8 cellular contexts compared by ENCODE assay signal in the genomic region with DNA sequence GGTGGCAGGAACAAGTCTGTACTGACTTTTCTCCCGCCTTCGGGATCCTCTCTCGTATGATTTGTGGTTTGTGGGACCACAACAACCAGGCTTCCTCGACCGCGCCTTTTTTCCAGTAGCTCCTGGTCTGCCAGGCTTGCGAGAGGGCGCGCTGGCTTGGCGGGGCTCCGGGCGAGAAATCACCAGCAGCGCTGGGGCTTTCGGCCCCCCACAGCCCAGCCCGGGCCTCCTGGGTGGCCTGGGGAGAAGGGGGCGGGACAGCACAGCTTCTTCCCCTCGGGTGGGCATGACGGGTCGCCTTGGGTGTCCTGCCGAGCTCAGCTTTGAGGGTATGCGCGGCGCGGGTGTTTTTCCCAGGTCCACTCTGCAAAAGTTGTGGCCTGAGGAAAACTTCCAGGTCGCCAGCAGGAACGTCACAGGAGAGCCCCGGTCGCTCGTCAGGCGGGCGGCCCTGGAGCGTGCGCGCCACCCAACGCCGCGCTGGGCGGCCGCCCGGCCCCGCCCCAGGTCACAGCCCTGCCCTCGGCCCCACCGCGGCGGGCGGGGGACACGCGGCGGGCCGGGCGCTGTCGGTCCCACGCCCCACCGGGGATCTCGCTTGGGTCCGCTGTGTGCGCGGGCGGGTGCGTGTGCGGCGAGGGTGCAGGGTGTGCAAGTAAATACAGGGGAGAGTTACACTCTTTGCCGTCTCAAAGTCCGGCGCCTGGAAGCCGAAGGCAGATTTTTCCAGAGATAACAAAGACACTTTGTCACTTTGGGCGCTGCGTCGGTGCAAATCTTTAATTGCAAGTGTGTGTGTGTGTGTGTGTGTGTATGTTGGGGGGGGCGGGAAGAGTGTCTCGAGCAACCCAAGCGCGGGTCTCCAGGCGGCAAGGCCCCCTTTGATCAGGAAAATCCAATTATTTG. TPM values are rescaled to one million over a fixed set of nuclear protein-coding genes. Genes with fewer than 3 reads are reported as not detected.
DNase-seq lines count a peak whose midpoint lies in the region; ATAC-seq and TF ChIP-seq lines count a peak whose summit lies in the region.

No MANE protein-coding gene starts in this region.

- WGBS in liver, result 1% methylated on average over 74 of the region's 74 CpGs
- WGBS in tibial nerve, 2 donors, result 0 to 2% methylated on average over 34 to 73 of the region's 74 CpGs

- POLR2A ChIA-PET in MCF 10A (lab: Yijun Ruan, JAX), result interaction anchor here (1.2 kb wide), 1 partner anchor 25 kb away, joined by 3 read pairs; no protein-coding TSS in a partner anchor

- H3K9ac ChIP-seq in liver (ENCODE audit: low read depth in 1 of 2, low read length in 2 of 2), result peak overlapping the region; percentile 33 to 36

- H3K4me1 Mint-ChIP-seq in MCF 10A (ENCODE audit: insufficient read depth, unreplicated experiment), result no peaks in the 10 kb centered on the region

- H3K9me3 ChIP-seq in liver (ENCODE audit: control insufficient read depth in 4 of 4, low read length in 3 of 4) (no peaks in the 10 kb centered on the region), tibial nerve (no peaks in the 10 kb centered on the region)

- no peak overlapping the region for H3K27ac Mint-ChIP-seq in MCF 10A (ENCODE audit: low read depth, unreplicated experiment)

- no peak for ATAC-seq in HG03135 (IDR thresholded peaks at IDR 0.05; ENCODE audit: unreplicated experiment)

- H3K4me1 ChIP-seq in liver (ENCODE audit: control insufficient read depth in 4 of 4, insufficient read depth in 4 of 4, low read length in 3 of 4), result peaks cover 16 to 47% (median 30%) of the 10 kb centered on the region in 4 donors
- peaks cover 0 to 66% (median 32%) of the 10 kb centered on the region in 4 donors for H3K4me1 ChIP-seq in tibial nerve

- no peak for TF ChIP-seq POLR2A in tibial nerve (IDR thresholded peaks at IDR 0.05)

- peak; percentile 16 for DNase-seq in NCI-H2171 treated with DMSO at 0.1 percent for 48 hours (lab: John Stamatoyannopoulos, UW)
- no peak for DNase-seq in NCI-H2171 (lab: John Stamatoyannopoulos, UW)
- peak; percentile 62 for DNase-seq in NCI-H510A (lab: John Stamatoyannopoulos, UW)
- peak; percentile 25 for DNase-seq in MCF 10A (ENCODE audit: unreplicated experiment)
- peak in 1 of 2 donors; percentile 28 for DNase-seq in tibial nerve (ENCODE audit: low spot score in 2 of 2)
- no peak for DNase-seq in NCI-H146 (lab: John Stamatoyannopoulos, UW)

- peak overlapping the region; percentile 63 to 66 for H3K27ac ChIP-seq in liver (ENCODE audit: low read depth in 1 of 2, low read length in 2 of 2)
- H3K27ac ChIP-seq in tibial nerve, result peak overlapping the region in 3 of 4 donors; percentile 44 to 77 (median 69)

- TF ChIP-seq CTCF in MCF 10A (IDR thresholded peaks at IDR 0.05; ENCODE audit: unreplicated experiment), result no peak
- TF ChIP-seq CTCF in liver (IDR thresholded peaks at IDR 0.05; ENCODE audit: low read depth, low read length, missing input control), result no peak
- no peak for TF ChIP-seq CTCF in tibial nerve (IDR thresholded peaks at IDR 0.05)

- peaks cover 0 to 2% (median 0%) of the 10 kb centered on the region in 4 donors for H3K36me3 ChIP-seq in liver (ENCODE audit: control insufficient read depth in 4 of 4, insufficient read depth in 3 of 4, low read depth in 1 of 4, low read length in 3 of 4)
- no peaks in the 10 kb centered on the region for H3K36me3 ChIP-seq in tibial nerve

- H3K27me3 ChIP-seq in liver (ENCODE audit: control insufficient read depth in 4 of 4, insufficient read depth in 4 of 4, low read length in 3 of 4) (no peaks in the 10 kb centered on the region), tibial nerve (peaks cover 0 to 91% of the 10 kb centered on the region in 2 donors)

- CTCF ChIA-PET in MCF 10A (lab: Yijun Ruan, JAX), result interaction anchor here (0.6 to 1.1 kb wide), 2 partner anchors 136 to 321 kb away, joined by 3 to 6 read pairs; no protein-coding TSS in a partner anchor

- no peaks in the 10 kb centered on the region for H3K36me3 Mint-ChIP-seq in MCF 10A (ENCODE audit: insufficient read depth, unreplicated experiment)

- H3K27me3 Mint-ChIP-seq in MCF 10A (ENCODE audit: insufficient read depth, unreplicated experiment), result peaks cover 51% of the 10 kb centered on the region

- H3K4me3 ChIP-seq in liver (ENCODE audit: low read depth in 1 of 3, low read length in 3 of 3) (peak overlapping the region; percentile 57 to 64 (median 63)), tibial nerve (peak overlapping the region; percentile 27 to 60 (median 50))

- no TSS peak for BruUV-seq in MCF 10A (replicated peaks; lab: Mats Ljungman, UMichigan)

- TF ChIP-seq RAD21 in liver (IDR thresholded peaks at IDR 0.05), result no peak

- no peaks in the 10 kb centered on the region for H3K9me3 Mint-ChIP-seq in MCF 10A (ENCODE audit: unreplicated experiment)

- peak overlapping the region; percentile 69 for H3K4me3 Mint-ChIP-seq in MCF 10A (ENCODE audit: unreplicated experiment)

- intact Hi-C loops in MCF 10A (cut with micrococcal nuclease), result loop anchor here (5.0 kb wide), 1 partner anchor 307 kb away; no protein-coding TSS in a partner anchor

- no peak for TF ChIP-seq EP300 in tibial nerve (IDR thresholded peaks at IDR 0.05)

TF ChIP-seq in liver, 16 proteins besides CTCF, POLR2A, EP300 and RAD21:
- peak; percentile 3 to 36 for TF ChIP-seq HNF4A (conservative IDR thresholded peaks at IDR 0.05)
- TF ChIP-seq, protein P1, sequence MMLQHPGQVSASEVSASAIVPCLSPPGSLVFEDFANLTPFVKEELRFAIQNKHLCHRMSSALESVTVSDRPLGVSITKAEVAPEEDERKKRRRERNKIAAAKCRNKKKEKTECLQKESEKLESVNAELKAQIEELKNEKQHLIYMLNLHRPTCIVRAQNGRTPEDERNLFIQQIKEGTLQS (IDR thresholded peaks at IDR 0.05), result no peak

RNA-seq across cellular contexts. Expression of a gene that starts 0.7 kb away (rescaled TPM):
- total RNA-seq in MCF 10A (2022) (not detected in 2 replicates), liver (under 1 TPM; 0.05 to 0.84 TPM), tibial nerve (10 to 100 TPM in 1 of 4 donors, 1 to 10 TPM in 3; 6.6 to 14.1 (median 8.4) TPM)
- 1 to 10 TPM; 1.6 TPM for polyA plus RNA-seq in liver

RNA-seq across cellular contexts. Expression of a gene that starts 55.8 kb away (rescaled TPM):
- 7.2 and 22.4 TPM in 2 replicates for total RNA-seq in MCF 10A (2022)
- total RNA-seq in liver, result under 1 TPM in 1 of 2 donors, not detected in 1; 0.42 TPM
- polyA plus RNA-seq in liver, result 1 to 10 TPM in 1 of 2 donors, under 1 TPM in 1; 0.39 to 3.0 TPM
- under 1 TPM in 1 of 4 donors, not detected in 3; 0.98 TPM for total RNA-seq in tibial nerve

Comparison
In these comparisons a context has a peak if more than half of its experiments do, and no peak if none do; other contexts are left out.
1. DNase-seq: peak in NCI-H2171 treated with DMSO at 0.1 percent for 48 hours (single experiment), NCI-H510A (single experiment) and MCF 10A (single experiment); none in NCI-H2171 (single experiment) and NCI-H146 (single experiment).